1 cellular context compared by ENCODE assay signal in genomic region chr5:840118-841021, GRCh38. TPM values are rescaled to one million over a fixed set of nuclear protein-coding genes. Genes with fewer than 3 reads are reported as not detected.
"Had no signal": no experiment of that assay in that cellular context is flagged by ENCODE, and none has a peak within 500 bp of the region (broad histone marks: within the 10 kb centered on the region; RNA-seq: fewer than 3 reads in every experiment).

No MANE protein-coding gene starts in this region.

RNA-seq across cellular contexts. Expression of gene ZDHHC11B, which starts 55.8 kb away (rescaled TPM):
- total RNA-seq: T-helper 1 cell treated with Interleukin-12 subunit alpha and Interleukin-12 subunit beta and Interleukin-4 antibody, amounts not matched to agents 30 ng/mL and 1 ng/mL, for 36 hours had no signal
